Comparison of ENCODE assay signal across 1 cellular context in genomic region chr12:53324779-53325538, GRCh38.
A peak's percentile ranks its signal among the peaks of the same experiment; 100 is the strongest.
TF ChIP-seq lines count a peak whose summit lies in the region.

No MANE protein-coding gene starts in this region.

TF ChIP-seq in WTC11, 78 proteins besides CTCF, POLR2A, EP300 and RAD21 (continued from another document):
- 0 out of 2 replicates have a peak, but pooled peaks have one; percentile 22 for TF ChIP-seq E2F1 (CRISPR knock-in tag; IDR thresholded peaks at IDR 0.05)
- no peak for TF ChIP-seq TP53 (CRISPR knock-in tag; IDR thresholded peaks at IDR 0.05)
- no peak for TF ChIP-seq E2F4 (CRISPR knock-in tag; IDR thresholded peaks at IDR 0.05; ENCODE audit: borderline replicate concordance, low read depth)
- no peak for TF ChIP-seq GTF2I (CRISPR knock-in tag; conservative IDR thresholded peaks at IDR 0.05)
- TF ChIP-seq FOXK1 (CRISPR knock-in tag; IDR thresholded peaks at IDR 0.05), result no peak
- TF ChIP-seq ZNF423 (CRISPR knock-in tag; IDR thresholded peaks at IDR 0.05), result peak; percentile 75
- peak; percentile 78; the same call in 1 of the 2 replicates for TF ChIP-seq ZNF232 (CRISPR knock-in tag; IDR thresholded peaks at IDR 0.05)
- no peak for TF ChIP-seq ZNF425 (CRISPR knock-in tag; conservative IDR thresholded peaks at IDR 0.05)
- TF ChIP-seq ZBTB43 (CRISPR knock-in tag; IDR thresholded peaks at IDR 0.05), result no peak
- TF ChIP-seq HMGA2 (CRISPR knock-in tag; IDR thresholded peaks at IDR 0.05), result no peak
